18 cellular contexts compared by ENCODE assay signal in genomic region chr1:91622586-91622985, GRCh38.
DNase-seq lines count a peak whose midpoint lies in the region; ATAC-seq lines count a peak whose summit lies in the region.
"Had no signal": no experiment of that assay in that cellular context is flagged by ENCODE, and none has a peak within 500 bp of the region (broad histone marks: within the 10 kb centered on the region; RNA-seq: fewer than 3 reads in every experiment).

No MANE protein-coding gene starts in this region.

- DNase-seq in SK-MEL-5 (ENCODE audit: low read depth, low spot score) (peak; percentile 63), fibroblast of gingiva (ENCODE audit: low read depth) (peak; percentile 41), medulla oblongata (ENCODE audit: extremely low spot score) (peak; percentile 82), stromal cell of bone marrow (ENCODE audit: low read depth) (peak; percentile 21), RKO (ENCODE audit: low spot score) (no peak)
- DNase-seq in activated effector memory CD4-positive, alpha-beta T cell treated with Interleukin-2 at 50 U/mL for 16 hours: no peak
- DNase-seq: activated CD8-positive, alpha-beta memory T cell treated with anti-CD3 and anti-CD28 coated beads, Interleukin-2, amount 50 U/mL, for 4 hours; activated naive CD8-positive, alpha-beta T cell treated with anti-CD3 and anti-CD28 coated beads for 36 hours; IMR-90; islet precursor cell; NCI-H1092 treated with DMSO at 0.1 percent for 48 hours; NCI-H510A; stimulated activated naive CD8-positive, alpha-beta T cell treated with anti-CD3 and anti-CD28 coated beads, Interleukin-15, Interleukin-2, amounts not matched to agents 100 U/mL and 50 U/mL, for 24 hours; T-helper 1 cell had no signal

- in situ Hi-C loops in SK-MEL-5 (cut with HindIII; ENCODE audit: low pct_unique_long_range_greater_than_20kb, low sequenced_read_pairs): no loop called here

- ATAC-seq in HG02678 (IDR thresholded peaks at IDR 0.05; ENCODE audit: unreplicated experiment) (no peak), GM21528 (IDR thresholded peaks at IDR 0.05; ENCODE audit: low FRiP score, unreplicated experiment) (no peak)
- ATAC-seq: GM23338; Panc1; stimulated activated naive CD8-positive, alpha-beta T cell treated with anti-CD3 and anti-CD28 coated beads, Interleukin-15, Interleukin-2, amounts not matched to agents 100 U/mL and 50 U/mL, for 24 hours had no signal

Comparison
In these comparisons a context has a peak if more than half of its experiments do, and no peak if none do; other contexts are left out.
1. DNase-seq: peak in SK-MEL-5 (single experiment), fibroblast of gingiva (single experiment), medulla oblongata (single experiment) and stromal cell of bone marrow (single experiment); none in RKO (single experiment) and activated effector memory CD4-positive, alpha-beta T cell treated with Interleukin-2 at 50 U/mL for 16 hours (single experiment).